Comparison of ENCODE assay signal across 9 cellular contexts in genomic region chr15:81133782-81134461, GRCh38. TPM values are rescaled to one million over a fixed set of nuclear protein-coding genes. Genes with fewer than 3 reads are reported as not detected.
DNase-seq lines count a peak whose midpoint lies in the region; ATAC-seq and TF ChIP-seq lines count a peak whose summit lies in the region.
"Had no signal": no experiment of that assay in that cellular context is flagged by ENCODE, and none has a peak within 500 bp of the region (broad histone marks: within the 10 kb centered on the region; RNA-seq: fewer than 3 reads in every experiment).

A gene with protein sequence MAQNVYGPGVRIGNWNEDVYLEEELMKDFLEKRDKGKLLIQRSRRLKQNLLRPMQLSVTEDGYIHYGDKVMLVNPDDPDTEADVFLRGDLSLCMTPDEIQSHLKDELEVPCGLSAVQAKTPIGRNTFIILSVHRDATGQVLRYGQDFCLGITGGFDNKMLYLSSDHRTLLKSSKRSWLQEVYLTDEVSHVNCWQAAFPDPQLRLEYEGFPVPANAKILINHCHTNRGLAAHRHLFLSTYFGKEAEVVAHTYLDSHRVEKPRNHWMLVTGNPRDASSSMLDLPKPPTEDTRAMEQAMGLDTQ (plus strand): TSS chr15:81134270. CDS start chr15:81134330, 60 bp downstream.

- peaks cover 2% of the 10 kb centered on the region for H3K27me3 ChIP-seq in brain microvascular endothelial cell (replicated peaks)
- peaks cover 32% of the 10 kb centered on the region for H3K27me3 ChIP-seq in iPS-20b (ENCODE audit: insufficient read depth, low read length)
- peaks cover 0 to 24% (median 9%) of the 10 kb centered on the region in 3 donors for H3K27me3 ChIP-seq in gastrocnemius medialis
- peaks cover 8% of the 10 kb centered on the region for H3K27me3 ChIP-seq in CD8-positive, alpha-beta memory T cell (ENCODE audit: insufficient read depth, low read length, poor library complexity, severe bottlenecking)
- H3K27me3 ChIP-seq: BLaER1 had no signal

- peaks cover 0 to 10% (median 3%) of the 10 kb centered on the region in 5 donors for H3K9me3 Mint-ChIP-seq in CD8-positive, alpha-beta memory T cell

- peak within 1 kb of the TSS in 3 of 7 donors; percentile 32 to 46 (median 41) for H3K4me3 Mint-ChIP-seq in CD8-positive, alpha-beta memory T cell

- peak within 1 kb of the TSS; percentile 40 for H3K4me3 ChIP-seq in brain microvascular endothelial cell (ENCODE audit: low read depth, low read length)
- H3K4me3 ChIP-seq in iPS-20b (ENCODE audit: low read length) = peak within 1 kb of the TSS; percentile 70
- H3K4me3 ChIP-seq in gastrocnemius medialis = peak within 1 kb of the TSS; percentile 31 to 46 (median 35)
- H3K4me3 ChIP-seq in CD8-positive, alpha-beta memory T cell (ENCODE audit: low read length) = no peak within 1 kb of the TSS
- H3K4me3 ChIP-seq: BLaER1 had no signal

- H3K27me3 Mint-ChIP-seq in CD8-positive, alpha-beta memory T cell = peaks cover 43 to 71% of the 10 kb centered on the region in 2 donors

- TF ChIP-seq CTCF in brain microvascular endothelial cell (IDR thresholded peaks at IDR 0.05; ENCODE audit: low read depth, low read length, missing control alignments) (no peak), gastrocnemius medialis (IDR thresholded peaks at IDR 0.05 in 4 of 5, conservative IDR thresholded peaks at IDR 0.05 in 1 of 5) (no peak)

- H3K4me1 ChIP-seq in iPS-20b (ENCODE audit: insufficient read depth, low read length) (peaks cover 3% of the 10 kb centered on the region; the same call in 1 of the 2 replicates), gastrocnemius medialis (peaks cover 0 to 6% of the 10 kb centered on the region in 2 donors)
- H3K4me1 ChIP-seq in CD8-positive, alpha-beta memory T cell (ENCODE audit: insufficient read depth, low read length) = no peaks in the 10 kb centered on the region
- H3K4me1 ChIP-seq: BLaER1 had no signal

- DNase-seq in activated CD4-positive, CD25-positive, alpha-beta regulatory T cell (lab: John Stamatoyannopoulos, UW) = no peak
- DNase-seq in NOMO-1 (lab: John Stamatoyannopoulos, UW; ENCODE audit: unreplicated experiment in 2 of 2) = peak; percentile 47 to 61
- peak; percentile 38 for DNase-seq in brain microvascular endothelial cell
- peak; percentile 27 to 37 for DNase-seq in gastrocnemius medialis
- no peak for DNase-seq in CD8-positive, alpha-beta memory T cell

- ATAC-seq in activated CD4-positive, CD25-positive, alpha-beta regulatory T cell treated with anti-CD3 and anti-CD28 coated beads, Interleukin-2, amount 50 U/mL, for 24 hours = peak; percentile 46 to 53
- ATAC-seq in gastrocnemius medialis (no peak), HG03095 (IDR thresholded peaks at IDR 0.05; ENCODE audit: unreplicated experiment) (no peak)

- peaks cover 5 to 13% (median 9%) of the 10 kb centered on the region in 3 donors for H3K4me1 Mint-ChIP-seq in CD8-positive, alpha-beta memory T cell

- no peak for TF ChIP-seq POLR2A in gastrocnemius medialis (IDR thresholded peaks at IDR 0.05)

- CTCF ChIA-PET in CD8-positive, alpha-beta memory T cell (lab: Charles Lee) = no interaction called here

- peaks cover 0 to 2% (median 0%) of the 10 kb centered on the region in 3 donors for H3K36me3 Mint-ChIP-seq in CD8-positive, alpha-beta memory T cell

- no peak within 1 kb of the TSS for H3K27ac Mint-ChIP-seq in CD8-positive, alpha-beta memory T cell

- H3K27ac ChIP-seq in brain microvascular endothelial cell = no peak within 1 kb of the TSS
- no peak within 1 kb of the TSS for H3K27ac ChIP-seq in iPS-20b (ENCODE audit: low read length)
- no peak within 1 kb of the TSS for H3K27ac ChIP-seq in gastrocnemius medialis
- H3K27ac ChIP-seq in CD8-positive, alpha-beta memory T cell (ENCODE audit: low read depth, low read length) = no peak within 1 kb of the TSS
- H3K27ac ChIP-seq: BLaER1 had no signal

- H3K36me3 ChIP-seq in brain microvascular endothelial cell (replicated peaks) (no peaks in the 10 kb centered on the region), iPS-20b (ENCODE audit: insufficient read depth, low read depth, low read length) (no peaks in the 10 kb centered on the region), gastrocnemius medialis (no peaks in the 10 kb centered on the region)
- H3K36me3 ChIP-seq in CD8-positive, alpha-beta memory T cell (ENCODE audit: insufficient read depth, low read length) = no peaks in the 10 kb centered on the region
- H3K36me3 ChIP-seq: BLaER1 had no signal

- in situ Hi-C loops in brain microvascular endothelial cell (cut with HindIII; ENCODE audit: low pct_ligation_motif_present, low sequenced_read_pairs) (no loop called here), gastrocnemius medialis (cut with MboI; ENCODE audit: low sequenced_read_pairs in 4 of 4) (no loop called here)

- POLR2A ChIA-PET in CD8-positive, alpha-beta memory T cell (lab: Charles Lee) = no interaction called here

- intact Hi-C loops in gastrocnemius medialis (cut with DNase I; ENCODE audit: low total_unique reads) = no loop called here

- no peaks in the 10 kb centered on the region for H3K9me3 ChIP-seq in iPS-20b (ENCODE audit: insufficient read depth, low read depth, low read length)
- H3K9me3 ChIP-seq in gastrocnemius medialis = no peaks in the 10 kb centered on the region
- no peaks in the 10 kb centered on the region for H3K9me3 ChIP-seq in CD8-positive, alpha-beta memory T cell (ENCODE audit: low read length)

- H3K9ac ChIP-seq in iPS-20b (ENCODE audit: low read depth, low read length) = peak within 1 kb of the TSS; percentile 55; the same call in 1 of the 2 replicates
- H3K9ac ChIP-seq: BLaER1 had no signal

RNA-seq across cellular contexts. Expression of the gene that starts here (rescaled TPM):
- not detected for total RNA-seq in gastrocnemius medialis
- total RNA-seq in CD8-positive, alpha-beta memory T cell = not detected
- not detected for polyA plus RNA-seq in CD8-positive, alpha-beta memory T cell

Comparison
In these comparisons a context has a peak if more than half of its experiments do, and no peak if none do; other contexts are left out.
1. Peak in DNase-seq and H3K4me3 ChIP-seq in gastrocnemius medialis; RNA of the gene not detected or under 1 TPM.
2. ATAC-seq: peak in activated CD4-positive, CD25-positive, alpha-beta regulatory T cell treated with anti-CD3 and anti-CD28 coated beads, Interleukin-2, amount 50 U/mL, for 24 hours (2 of 2); none in gastrocnemius medialis (0 of 2) and HG03095 (single experiment).
3. DNase-seq: peak in NOMO-1 (2 of 2) and brain microvascular endothelial cell (single experiment); none in activated CD4-positive, CD25-positive, alpha-beta regulatory T cell (0 of 4) and CD8-positive, alpha-beta memory T cell (0 of 5).